In the genomic region with DNA sequence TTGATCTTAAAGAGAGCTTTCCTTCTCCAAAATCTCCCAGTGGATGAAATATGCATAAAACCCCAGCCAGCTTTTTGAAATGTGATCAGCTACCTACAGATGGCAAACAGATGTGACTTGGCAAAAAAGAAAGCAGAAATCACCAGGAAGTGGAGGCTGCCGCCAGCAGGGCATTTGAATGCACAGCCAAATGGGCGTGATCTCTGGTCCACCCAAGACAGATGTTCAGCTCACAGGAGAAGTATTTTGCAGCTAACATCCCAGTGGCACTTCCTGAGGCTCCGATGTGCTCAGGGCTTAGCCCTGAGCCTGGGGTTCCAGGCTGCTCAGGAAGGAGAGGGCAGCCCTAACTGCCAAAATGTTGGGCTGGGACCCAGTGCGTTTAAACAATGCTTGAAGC, we compare ENCODE assay signal across 8 cellular contexts.
DNase-seq lines count a peak whose midpoint lies in the region; ATAC-seq and TF ChIP-seq lines count a peak whose summit lies in the region.

No MANE protein-coding gene starts in this region.

- peak in 1 of 2 donors; percentile 30 for ATAC-seq in CD4-positive, CD25-positive, alpha-beta regulatory T cell (ENCODE audit: low read depth in 2 of 2)
- peak; percentile 49 for ATAC-seq in GM21390 (IDR thresholded peaks at IDR 0.05; ENCODE audit: unreplicated experiment)
- peak; percentile 82 for ATAC-seq in SK-N-SH treated with all-trans-retinoic acid at 6 μM for 48 hours
- ATAC-seq in foreskin keratinocyte: no peak
- ATAC-seq in HG02884 (IDR thresholded peaks at IDR 0.05; ENCODE audit: unreplicated experiment): no peak
- no peak for ATAC-seq in GM19397 (IDR thresholded peaks at IDR 0.05; ENCODE audit: unreplicated experiment)

- peak overlapping the region; percentile 73 to 91 (median 88) for H3K27ac Mint-ChIP-seq in CD4-positive, CD25-positive, alpha-beta regulatory T cell

- no peak overlapping the region for H3K4me3 ChIP-seq in CD4-positive, CD25-positive, alpha-beta regulatory T cell (ENCODE audit: low read depth, low read length)

- peak in 1 of 3 donors; percentile 77 for DNase-seq in CD4-positive, CD25-positive, alpha-beta regulatory T cell
- DNase-seq in foreskin keratinocyte (no peak), NCI-H446 treated with DMSO at 0.1 percent for 48 hours (lab: John Stamatoyannopoulos, UW) (no peak), cerebellar cortex (ENCODE audit: low spot score) (no peak)

- no peaks in the 10 kb centered on the region for H3K27me3 ChIP-seq in CD4-positive, CD25-positive, alpha-beta regulatory T cell (ENCODE audit: control insufficient read depth, insufficient read depth, low read length)
- H3K27me3 ChIP-seq in foreskin keratinocyte: no peaks in the 10 kb centered on the region

- no peaks in the 10 kb centered on the region for H3K27me3 Mint-ChIP-seq in CD4-positive, CD25-positive, alpha-beta regulatory T cell

- H3K4me1 ChIP-seq in CD4-positive, CD25-positive, alpha-beta regulatory T cell (ENCODE audit: control insufficient read depth, insufficient read depth, low read length, poor library complexity, severe bottlenecking): peaks cover 56% of the 10 kb centered on the region
- no peaks in the 10 kb centered on the region for H3K4me1 ChIP-seq in foreskin keratinocyte

- peaks cover 60% of the 10 kb centered on the region for H3K36me3 Mint-ChIP-seq in CD4-positive, CD25-positive, alpha-beta regulatory T cell

- H3K9me3 ChIP-seq in CD4-positive, CD25-positive, alpha-beta regulatory T cell (ENCODE audit: control insufficient read depth in 2 of 2, low read length in 2 of 2): no peaks in the 10 kb centered on the region

- peak; percentile 47 for TF ChIP-seq CTCF in foreskin keratinocyte (conservative IDR thresholded peaks at IDR 0.05)

- H3K27ac ChIP-seq in CD4-positive, CD25-positive, alpha-beta regulatory T cell (ENCODE audit: insufficient read depth, low read length, poor library complexity, severe bottlenecking): no peak overlapping the region
- no peak overlapping the region for H3K27ac ChIP-seq in foreskin keratinocyte

- H3K4me3 Mint-ChIP-seq in CD4-positive, CD25-positive, alpha-beta regulatory T cell: peak overlapping the region in 3 of 4 donors; percentile 11 to 67 (median 48)

- H3K9me3 Mint-ChIP-seq in CD4-positive, CD25-positive, alpha-beta regulatory T cell: no peaks in the 10 kb centered on the region

- peaks cover 17 to 93% (median 71%) of the 10 kb centered on the region in 4 donors for H3K4me1 Mint-ChIP-seq in CD4-positive, CD25-positive, alpha-beta regulatory T cell

- peaks cover 85% of the 10 kb centered on the region for H3K36me3 ChIP-seq in CD4-positive, CD25-positive, alpha-beta regulatory T cell (ENCODE audit: control insufficient read depth, insufficient read depth, low read length)

TF ChIP-seq in SK-N-SH treated with all-trans-retinoic acid at 6 μM for 48 hours, 23 proteins besides CTCF, POLR2A, EP300 and RAD21:
- no peak for TF ChIP-seq ARNTL (CRISPR knock-in tag; IDR thresholded peaks at IDR 0.05; ENCODE audit: borderline replicate concordance, low read depth)
- peak; percentile 23; the same call in 1 of the 2 replicates for TF ChIP-seq TCF4 (CRISPR knock-in tag; IDR thresholded peaks at IDR 0.05; ENCODE audit: borderline replicate concordance)

Comparison
In these comparisons a context has a peak if more than half of its experiments do, and no peak if none do; other contexts are left out.
1. ATAC-seq: peak in GM21390 (single experiment) and SK-N-SH treated with all-trans-retinoic acid at 6 μM for 48 hours (single experiment); none in foreskin keratinocyte (single experiment), HG02884 (single experiment) and GM19397 (single experiment).